In genomic region chr9:105157178-105157583, GRCh38 we compare ENCODE assay signal across 8 cellular contexts.
A peak's percentile ranks its signal among the peaks of the same experiment; 100 is the strongest.
DNase-seq lines count a peak whose midpoint lies in the region; ATAC-seq and TF ChIP-seq lines count a peak whose summit lies in the region.

No MANE protein-coding gene starts in this region.

- no TSS peak for BruUV-seq in Caco-2 (replicated peaks; lab: Mats Ljungman, UMichigan)

- ATAC-seq in GM18868 (IDR thresholded peaks at IDR 0.05; ENCODE audit: unreplicated experiment) (peak; percentile 77), HG03159 (IDR thresholded peaks at IDR 0.05; ENCODE audit: unreplicated experiment) (peak; percentile 72), left ventricle myocardium superior (peak; percentile 92)

- H3K27ac ChIP-seq in ascending aorta = no peak overlapping the region

- intact Hi-C loops in Caco-2 (cut with micrococcal nuclease; ENCODE audit: unreplicated experiment) (loop anchor here (1.0 to 2.0 kb wide), 7 partner anchors 69 to 376 kb away; no protein-coding TSS in a partner anchor), ascending aorta (cut with DNase I) (loop anchor here (2.0 to 5.0 kb wide), 4 partner anchors 85 to 294 kb away; partner anchors contain the start of gene SLC44A1), left ventricle myocardium superior (cut with micrococcal nuclease) (loop anchor here (5.0 to 10.0 kb wide), 2 partner anchors 232 to 295 kb away; partner anchors contain the start of gene ABCA1)

- CTCF ChIA-PET in Caco-2 (lab: Charles Lee) = interaction anchor here (0.7 kb wide), 1 partner anchor 294 kb away, joined by 4 read pairs; no protein-coding TSS in a partner anchor

- no peaks in the 10 kb centered on the region for H3K9me3 ChIP-seq in Caco-2
- no peaks in the 10 kb centered on the region for H3K9me3 ChIP-seq in ascending aorta

- TF ChIP-seq CTCF in Caco-2 (IDR thresholded peaks at IDR 0.05; ENCODE audit: insufficient read depth in 1 of 2, low read depth in 1 of 2, low read length in 1 of 2, severe bottlenecking in 1 of 2, unreplicated experiment in 1 of 2) (peak; percentile 32 to 35), ascending aorta (IDR thresholded peaks at IDR 0.05) (peak; percentile 21 to 50 (median 27))

- peak in 1 of 2 experiments; percentile 52 for DNase-seq in Caco-2
- DNase-seq in NCI-H748 treated with DMSO at 0.1 percent for 48 hours (lab: John Stamatoyannopoulos, UW) = peak; percentile 30
- peak in 1 of 2 donors; percentile 74 for DNase-seq in ascending aorta (ENCODE audit: low spot score in 2 of 2)
- DNase-seq in left ventricle myocardium superior = peak; percentile 65
- DNase-seq in pulmonary artery endothelial cell (ENCODE audit: low read depth, low spot score) = peak; percentile 11
- no peak for DNase-seq in NCI-H128 (lab: John Stamatoyannopoulos, UW; ENCODE audit: unreplicated experiment)

- H3K4me1 Mint-ChIP-seq in Caco-2 (ENCODE audit: low read depth, unreplicated experiment) = no peaks in the 10 kb centered on the region

- no peaks in the 10 kb centered on the region for H3K9me3 Mint-ChIP-seq in Caco-2 (ENCODE audit: unreplicated experiment)

- POLR2A ChIA-PET in Caco-2 (lab: Charles Lee) = no interaction called here

- H3K4me1 ChIP-seq in Caco-2 (0 out of 2 replicates have a peak, but pooled peaks cover 4% of the 10 kb centered on the region), ascending aorta (no peaks in the 10 kb centered on the region)

- H3K27ac Mint-ChIP-seq in Caco-2 (ENCODE audit: unreplicated experiment) = no peak overlapping the region

- H3K4me3 Mint-ChIP-seq in Caco-2 (ENCODE audit: unreplicated experiment) = no peak overlapping the region

- no peaks in the 10 kb centered on the region for H3K36me3 Mint-ChIP-seq in Caco-2 (ENCODE audit: insufficient read depth, unreplicated experiment)

- H3K27me3 ChIP-seq in Caco-2 (replicated peaks; ENCODE audit: control insufficient read depth, insufficient read depth, low read length) (no peaks in the 10 kb centered on the region), ascending aorta (no peaks in the 10 kb centered on the region)

- H3K36me3 ChIP-seq in Caco-2 (ENCODE audit: control insufficient read depth, insufficient read depth, low read length) (no peaks in the 10 kb centered on the region), ascending aorta (no peaks in the 10 kb centered on the region)

- H3K4me3 ChIP-seq in Caco-2 (ENCODE audit: low read depth, low read length) (no peak overlapping the region), ascending aorta (no peak overlapping the region)

- no peaks in the 10 kb centered on the region for H3K27me3 Mint-ChIP-seq in Caco-2 (ENCODE audit: insufficient read depth, unreplicated experiment)
